In the genomic region with DNA sequence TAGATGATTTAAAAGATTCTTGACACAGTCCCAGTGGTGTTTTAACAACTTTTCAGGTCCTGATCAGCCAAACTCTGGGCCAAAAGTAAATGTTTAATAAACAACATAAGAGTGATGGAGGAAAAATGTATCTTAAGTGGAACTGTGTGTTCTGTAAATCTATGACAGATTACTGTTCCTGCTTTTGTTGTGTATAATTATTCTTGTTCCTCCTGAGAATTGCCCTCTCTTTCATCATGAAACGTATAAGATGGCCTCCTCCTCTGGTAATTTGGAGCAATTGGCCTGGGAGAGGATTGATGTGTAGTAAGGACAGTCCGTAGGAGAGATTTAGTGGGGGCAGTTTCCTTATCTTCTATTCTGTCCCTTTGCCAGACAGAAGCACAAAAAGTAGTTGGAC, we compare ENCODE assay signal across 2 cellular contexts.
TF ChIP-seq lines count a peak whose summit lies in the region.

No MANE protein-coding gene starts in this region.

TF ChIP-seq in GM23338, 12 proteins besides CTCF, POLR2A, EP300 and RAD21:
- TF ChIP-seq STAT1 (IDR thresholded peaks at IDR 0.05; ENCODE audit: unreplicated experiment) = no peak

TF ChIP-seq in H1, 55 proteins besides CTCF, POLR2A, EP300 and RAD21:
- TF ChIP-seq, protein P1, sequence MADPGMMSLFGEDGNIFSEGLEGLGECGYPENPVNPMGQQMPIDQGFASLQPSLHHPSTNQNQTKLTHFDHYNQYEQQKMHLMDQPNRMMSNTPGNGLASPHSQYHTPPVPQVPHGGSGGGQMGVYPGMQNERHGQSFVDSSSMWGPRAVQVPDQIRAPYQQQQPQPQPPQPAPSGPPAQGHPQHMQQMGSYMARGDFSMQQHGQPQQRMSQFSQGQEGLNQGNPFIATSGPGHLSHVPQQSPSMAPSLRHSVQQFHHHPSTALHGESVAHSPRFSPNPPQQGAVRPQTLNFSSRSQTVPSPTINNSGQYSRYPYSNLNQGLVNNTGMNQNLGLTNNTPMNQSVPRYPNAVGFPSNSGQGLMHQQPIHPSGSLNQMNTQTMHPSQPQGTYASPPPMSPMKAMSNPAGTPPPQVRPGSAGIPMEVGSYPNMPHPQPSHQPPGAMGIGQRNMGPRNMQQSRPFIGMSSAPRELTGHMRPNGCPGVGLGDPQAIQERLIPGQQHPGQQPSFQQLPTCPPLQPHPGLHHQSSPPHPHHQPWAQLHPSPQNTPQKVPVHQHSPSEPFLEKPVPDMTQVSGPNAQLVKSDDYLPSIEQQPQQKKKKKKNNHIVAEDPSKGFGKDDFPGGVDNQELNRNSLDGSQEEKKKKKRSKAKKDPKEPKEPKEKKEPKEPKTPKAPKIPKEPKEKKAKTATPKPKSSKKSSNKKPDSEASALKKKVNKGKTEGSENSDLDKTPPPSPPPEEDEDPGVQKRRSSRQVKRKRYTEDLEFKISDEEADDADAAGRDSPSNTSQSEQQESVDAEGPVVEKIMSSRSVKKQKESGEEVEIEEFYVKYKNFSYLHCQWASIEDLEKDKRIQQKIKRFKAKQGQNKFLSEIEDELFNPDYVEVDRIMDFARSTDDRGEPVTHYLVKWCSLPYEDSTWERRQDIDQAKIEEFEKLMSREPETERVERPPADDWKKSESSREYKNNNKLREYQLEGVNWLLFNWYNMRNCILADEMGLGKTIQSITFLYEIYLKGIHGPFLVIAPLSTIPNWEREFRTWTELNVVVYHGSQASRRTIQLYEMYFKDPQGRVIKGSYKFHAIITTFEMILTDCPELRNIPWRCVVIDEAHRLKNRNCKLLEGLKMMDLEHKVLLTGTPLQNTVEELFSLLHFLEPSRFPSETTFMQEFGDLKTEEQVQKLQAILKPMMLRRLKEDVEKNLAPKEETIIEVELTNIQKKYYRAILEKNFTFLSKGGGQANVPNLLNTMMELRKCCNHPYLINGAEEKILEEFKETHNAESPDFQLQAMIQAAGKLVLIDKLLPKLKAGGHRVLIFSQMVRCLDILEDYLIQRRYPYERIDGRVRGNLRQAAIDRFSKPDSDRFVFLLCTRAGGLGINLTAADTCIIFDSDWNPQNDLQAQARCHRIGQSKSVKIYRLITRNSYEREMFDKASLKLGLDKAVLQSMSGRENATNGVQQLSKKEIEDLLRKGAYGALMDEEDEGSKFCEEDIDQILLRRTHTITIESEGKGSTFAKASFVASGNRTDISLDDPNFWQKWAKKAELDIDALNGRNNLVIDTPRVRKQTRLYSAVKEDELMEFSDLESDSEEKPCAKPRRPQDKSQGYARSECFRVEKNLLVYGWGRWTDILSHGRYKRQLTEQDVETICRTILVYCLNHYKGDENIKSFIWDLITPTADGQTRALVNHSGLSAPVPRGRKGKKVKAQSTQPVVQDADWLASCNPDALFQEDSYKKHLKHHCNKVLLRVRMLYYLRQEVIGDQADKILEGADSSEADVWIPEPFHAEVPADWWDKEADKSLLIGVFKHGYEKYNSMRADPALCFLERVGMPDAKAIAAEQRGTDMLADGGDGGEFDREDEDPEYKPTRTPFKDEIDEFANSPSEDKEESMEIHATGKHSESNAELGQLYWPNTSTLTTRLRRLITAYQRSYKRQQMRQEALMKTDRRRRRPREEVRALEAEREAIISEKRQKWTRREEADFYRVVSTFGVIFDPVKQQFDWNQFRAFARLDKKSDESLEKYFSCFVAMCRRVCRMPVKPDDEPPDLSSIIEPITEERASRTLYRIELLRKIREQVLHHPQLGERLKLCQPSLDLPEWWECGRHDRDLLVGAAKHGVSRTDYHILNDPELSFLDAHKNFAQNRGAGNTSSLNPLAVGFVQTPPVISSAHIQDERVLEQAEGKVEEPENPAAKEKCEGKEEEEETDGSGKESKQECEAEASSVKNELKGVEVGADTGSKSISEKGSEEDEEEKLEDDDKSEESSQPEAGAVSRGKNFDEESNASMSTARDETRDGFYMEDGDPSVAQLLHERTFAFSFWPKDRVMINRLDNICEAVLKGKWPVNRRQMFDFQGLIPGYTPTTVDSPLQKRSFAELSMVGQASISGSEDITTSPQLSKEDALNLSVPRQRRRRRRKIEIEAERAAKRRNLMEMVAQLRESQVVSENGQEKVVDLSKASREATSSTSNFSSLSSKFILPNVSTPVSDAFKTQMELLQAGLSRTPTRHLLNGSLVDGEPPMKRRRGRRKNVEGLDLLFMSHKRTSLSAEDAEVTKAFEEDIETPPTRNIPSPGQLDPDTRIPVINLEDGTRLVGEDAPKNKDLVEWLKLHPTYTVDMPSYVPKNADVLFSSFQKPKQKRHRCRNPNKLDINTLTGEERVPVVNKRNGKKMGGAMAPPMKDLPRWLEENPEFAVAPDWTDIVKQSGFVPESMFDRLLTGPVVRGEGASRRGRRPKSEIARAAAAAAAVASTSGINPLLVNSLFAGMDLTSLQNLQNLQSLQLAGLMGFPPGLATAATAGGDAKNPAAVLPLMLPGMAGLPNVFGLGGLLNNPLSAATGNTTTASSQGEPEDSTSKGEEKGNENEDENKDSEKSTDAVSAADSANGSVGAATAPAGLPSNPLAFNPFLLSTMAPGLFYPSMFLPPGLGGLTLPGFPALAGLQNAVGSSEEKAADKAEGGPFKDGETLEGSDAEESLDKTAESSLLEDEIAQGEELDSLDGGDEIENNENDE (IDR thresholded peaks at IDR 0.05; ENCODE audit: insufficient replicate concordance, low read length) = no peak
- TF ChIP-seq BCL11A (IDR thresholded peaks at IDR 0.05; ENCODE audit: low read depth in 2 of 2, low read length in 2 of 2) (no peak), YY1 (IDR thresholded peaks at IDR 0.05; ENCODE audit: low read depth, low read length) (no peak), SIX5 (IDR thresholded peaks at IDR 0.05; ENCODE audit: low read depth, low read length) (no peak), SP4 (IDR thresholded peaks at IDR 0.05; ENCODE audit: low read length) (no peak), SP2 (IDR thresholded peaks at IDR 0.05; ENCODE audit: low read length) (no peak), SIN3A (conservative IDR thresholded peaks at IDR 0.05 in 1 of 2, IDR thresholded peaks at IDR 0.05 in 1 of 2; ENCODE audit: low read depth in 1 of 2, low read length in 2 of 2) (no peak), NRF1 (IDR thresholded peaks at IDR 0.05; ENCODE audit: low read depth, low read length) (no peak), JUN (IDR thresholded peaks at IDR 0.05; ENCODE audit: low read depth, low read length) (no peak), CBX5 (IDR thresholded peaks at IDR 0.05; ENCODE audit: low read depth, low read length) (no peak), HDAC6 (IDR thresholded peaks at IDR 0.05; ENCODE audit: low read depth, low read length) (no peak), TAF1 (IDR thresholded peaks at IDR 0.05; ENCODE audit: low read depth, low read length) (no peak)
- TF ChIP-seq, protein P2, sequence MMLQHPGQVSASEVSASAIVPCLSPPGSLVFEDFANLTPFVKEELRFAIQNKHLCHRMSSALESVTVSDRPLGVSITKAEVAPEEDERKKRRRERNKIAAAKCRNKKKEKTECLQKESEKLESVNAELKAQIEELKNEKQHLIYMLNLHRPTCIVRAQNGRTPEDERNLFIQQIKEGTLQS (IDR thresholded peaks at IDR 0.05; ENCODE audit: insufficient read depth, low read depth, low read length) = no peak
